Comparison of ENCODE assay signal across 15 cellular contexts in the genomic region with DNA sequence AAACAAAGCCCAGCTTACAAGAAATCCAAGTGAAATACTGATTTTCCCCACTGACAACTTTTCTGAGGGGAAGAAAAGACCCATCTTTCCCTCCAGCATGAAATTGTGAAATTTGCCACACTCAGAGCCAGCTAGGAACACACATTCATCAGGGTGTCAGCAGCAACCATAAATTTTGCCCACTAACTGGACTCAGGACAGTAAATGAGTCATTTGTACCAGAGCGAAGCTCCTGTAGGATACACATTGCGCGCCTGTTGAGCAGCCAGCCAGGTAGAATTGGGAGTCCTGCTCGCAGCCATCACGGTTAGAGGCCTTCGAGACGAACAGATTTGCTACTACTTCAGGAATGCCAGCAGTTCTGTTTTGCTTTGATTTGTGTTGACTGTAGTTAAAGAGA.
A peak's percentile ranks its signal among the peaks of the same experiment; 100 is the strongest.
DNase-seq lines count a peak whose midpoint lies in the region; ATAC-seq and TF ChIP-seq lines count a peak whose summit lies in the region.
"Had no signal": no experiment of that assay in that cellular context is flagged by ENCODE, and none has a peak within 500 bp of the region (broad histone marks: within the 10 kb centered on the region; RNA-seq: fewer than 3 reads in every experiment).

No MANE protein-coding gene starts in this region.

- H3K27ac ChIP-seq in stomach smooth muscle (ENCODE audit: low read length) (peak overlapping the region; percentile 53), right lobe of liver (no peak overlapping the region)

- H3K36me3 ChIP-seq in kidney epithelial cell (ENCODE audit: control insufficient read depth, insufficient read depth, low read length) (no peaks in the 10 kb centered on the region), stomach smooth muscle (ENCODE audit: control insufficient read depth in 2 of 2, insufficient read depth in 2 of 2, low read length in 2 of 2) (no peaks in the 10 kb centered on the region), right lobe of liver (no peaks in the 10 kb centered on the region)

- 75% methylated on average over 2 of the region's 7 CpGs for WGBS in right lobe of liver (ENCODE audit: insufficient coverage, low coverage, low lambda C conversion rate, missing lambda C conversion rate)

- H3K9ac ChIP-seq in stomach smooth muscle (ENCODE audit: low read length in 2 of 2) = peak overlapping the region in 1 of 2 donors; percentile 42

- H3K4me3 ChIP-seq in astrocyte of the spinal cord (ENCODE audit: low read depth, low read length) (no peak overlapping the region), kidney epithelial cell (ENCODE audit: low read depth, low read length) (no peak overlapping the region), stomach smooth muscle (ENCODE audit: low read length in 2 of 2) (peak overlapping the region in 1 of 2 donors; percentile 9), right lobe of liver (no peak overlapping the region)

- peaks cover 2% of the 10 kb centered on the region for H3K4me1 ChIP-seq in stomach smooth muscle (ENCODE audit: control insufficient read depth, insufficient read depth, low read length)
- H3K4me1 ChIP-seq in right lobe of liver = no peaks in the 10 kb centered on the region

- no peaks in the 10 kb centered on the region for H3K9me3 ChIP-seq in stomach smooth muscle (ENCODE audit: control insufficient read depth in 2 of 2, low read length in 2 of 2)
- no peaks in the 10 kb centered on the region for H3K9me3 ChIP-seq in right lobe of liver

- intact Hi-C loops in right lobe of liver (cut with DNase I) = no loop called here

- ATAC-seq in GM21717 (IDR thresholded peaks at IDR 0.05; ENCODE audit: unreplicated experiment) = no peak
- ATAC-seq in right lobe of liver = no peak
- ATAC-seq: left colon; stimulated activated effector memory CD8-positive, alpha-beta T cell treated with anti-CD3 and anti-CD28 coated beads, Interleukin-12 subunit alpha, Interleukin-12 subunit beta, amount 100 ng/mL, for 72 hours had no signal

- no peak for TF ChIP-seq POLR2A in right lobe of liver (IDR thresholded peaks at IDR 0.05)

- no peaks in the 10 kb centered on the region for H3K27me3 ChIP-seq in kidney epithelial cell (ENCODE audit: control insufficient read depth, insufficient read depth, low read length)
- no peaks in the 10 kb centered on the region for H3K27me3 ChIP-seq in stomach smooth muscle (ENCODE audit: control insufficient read depth in 1 of 2, insufficient read depth in 2 of 2, low read length in 2 of 2)
- no peaks in the 10 kb centered on the region for H3K27me3 ChIP-seq in right lobe of liver

- TF ChIP-seq CTCF in astrocyte of the spinal cord (IDR thresholded peaks at IDR 0.05; ENCODE audit: low read depth, low read length) (no peak), kidney epithelial cell (IDR thresholded peaks at IDR 0.05; ENCODE audit: insufficient read depth, low read length, poor library complexity, severe bottlenecking) (no peak), right lobe of liver (IDR thresholded peaks at IDR 0.05) (no peak)

- peak; percentile 53 for DNase-seq in HPDE6-E6E7 (ENCODE audit: extremely low spot score)
- peak; percentile 44 for DNase-seq in astrocyte of the spinal cord (ENCODE audit: low read depth, low spot score)
- DNase-seq in kidney epithelial cell (ENCODE audit: low read depth) = peak; percentile 81
- no peak for DNase-seq in NCI-H510A treated with DMSO at 0.1 percent for 48 hours (lab: John Stamatoyannopoulos, UW)
- no peak for DNase-seq in right lobe of liver
- DNase-seq in NCI-H526 (lab: John Stamatoyannopoulos, UW) = no peak
- DNase-seq: activated CD4-positive, alpha-beta T cell treated with anti-CD3 and anti-CD28 coated beads for 4 hours; activated effector memory CD4-positive, alpha-beta T cell treated with Interleukin-2 at 50 U/mL for 16 hours; cerebellar nuclear complex; NCI-H1105; stimulated activated CD4-positive, alpha-beta T cell treated with anti-CD3 and anti-CD28 coated beads, Interleukin-1b, Interleukin-23, amount 100 ng/mL, for 48 hours had no signal

- in situ Hi-C loops in astrocyte of the spinal cord (cut with HindIII; ENCODE audit: low sequenced_read_pairs) = no loop called here

Comparison
In these comparisons a context has a peak if more than half of its experiments do, and no peak if none do; other contexts are left out.
1. DNase-seq: peak in HPDE6-E6E7 (single experiment), astrocyte of the spinal cord (single experiment) and kidney epithelial cell (single experiment); none in NCI-H510A treated with DMSO at 0.1 percent for 48 hours (single experiment), right lobe of liver (0 of 3) and NCI-H526 (0 of 2).